22 cellular contexts compared by ENCODE assay signal in the genomic region with DNA sequence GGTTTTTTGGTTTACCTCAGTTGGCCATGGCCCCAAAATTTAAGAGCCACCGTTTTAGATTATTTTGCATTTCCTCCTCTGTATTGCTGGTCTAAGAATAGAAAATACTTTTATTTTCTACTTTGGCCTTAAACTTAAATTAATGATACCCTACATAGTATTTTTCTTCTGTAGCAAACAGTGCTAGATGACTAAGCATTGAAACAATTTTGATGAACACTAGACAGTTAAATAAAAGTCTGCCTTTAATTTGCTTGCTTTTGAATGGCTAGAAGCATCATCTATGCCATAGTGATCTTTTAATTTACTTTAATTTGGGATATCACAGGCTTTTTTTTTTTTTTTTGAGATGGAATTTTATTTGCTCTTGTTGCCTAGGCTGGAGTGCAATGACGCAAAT.
"Had no signal": no experiment of that assay in that cellular context is flagged by ENCODE, and none has a peak within 500 bp of the region (broad histone marks: within the 10 kb centered on the region; RNA-seq: fewer than 3 reads in every experiment).

No MANE protein-coding gene starts in this region.

- H3K4me3 ChIP-seq: ascending aorta, esophagus muscularis mucosa, left lung, sigmoid colon, spleen, thyroid gland had no signal

- H3K36me3 Mint-ChIP-seq: activated CD8-positive, alpha-beta memory T cell treated with anti-CD3 and anti-CD28 coated beads, Interleukin-2, amount 10 ng/mL, durations not matched to agents 7 days and 5 days had no signal

- H3K4me1 Mint-ChIP-seq: activated B cell treated with CpG ODN at 0.5 μM for 24 hours had no signal

- H3K27ac Mint-ChIP-seq: activated B cell treated with CpG ODN at 0.5 μM for 24 hours; activated CD4-positive, alpha-beta memory T cell treated with anti-CD3 and anti-CD28 coated beads, Interleukin-2, amount 10 ng/mL, durations not matched to agents 7 days and 5 days; activated CD8-positive, alpha-beta memory T cell treated with anti-CD3 and anti-CD28 coated beads, Interleukin-2, amount 10 ng/mL, durations not matched to agents 7 days and 5 days; activated naive CD4-positive, alpha-beta T cell treated with anti-CD3 and anti-CD28 coated beads for 36 hours; activated naive CD8-positive, alpha-beta T cell treated with anti-CD3 and anti-CD28 coated beads, Interleukin-2, amount 50 U/mL, for 24 hours; T-helper 2 cell treated with Interferon-gamma antibody and Interleukin-4, amounts not matched to agents 5 μg/mL and 100 μg/mL, for 36 hours had no signal

- H3K27ac ChIP-seq: ascending aorta, esophagus muscularis mucosa, left lung, sigmoid colon, spleen, thyroid gland had no signal

- ATAC-seq: activated CD8-positive, alpha-beta memory T cell treated with anti-CD3 and anti-CD28 coated beads, Interleukin-2, amount 10 ng/mL, durations not matched to agents 7 days and 5 days; activated naive CD8-positive, alpha-beta T cell treated with anti-CD3 and anti-CD28 coated beads, Interleukin-2, amount 50 U/mL, for 24 hours; left lung had no signal

- H3K27me3 ChIP-seq: ascending aorta, esophagus muscularis mucosa, left lung, sigmoid colon, spleen, thyroid gland had no signal

- DNase-seq: activated B cell treated with CpG ODN at 0.5 μM for 24 hours; activated CD4-positive, alpha-beta memory T cell treated with anti-CD3 and anti-CD28 coated beads, Interleukin-2, amount 10 ng/mL, durations not matched to agents 7 days and 5 days; activated CD4-positive, alpha-beta T cell treated with anti-CD3 and anti-CD28 coated beads for 4 hours; activated CD8-positive, alpha-beta memory T cell treated with anti-CD3 and anti-CD28 coated beads, Interleukin-2, amount 10 ng/mL, durations not matched to agents 7 days and 5 days; activated naive CD4-positive, alpha-beta T cell treated with anti-CD3 and anti-CD28 coated beads for 36 hours; activated naive CD8-positive, alpha-beta T cell treated with anti-CD3 and anti-CD28 coated beads, Interleukin-2, amount 50 U/mL, for 24 hours; cerebellar nuclear complex; effector CD8-positive, alpha-beta T cell; head of caudate nucleus; left lung; midbrain; nucleus accumbens; posterior cingulate gyrus; sigmoid colon; spleen; stimulated activated CD8-positive, alpha-beta memory T cell treated with anti-CD3 and anti-CD28 coated beads, Interleukin-4, amount 100 ng/mL, for 48 hours; stimulated activated naive CD4-positive, alpha-beta T cell; thyroid gland had no signal

- H3K4me1 ChIP-seq: ascending aorta, left lung, spleen, thyroid gland had no signal

- H3K9me3 Mint-ChIP-seq: activated B cell treated with CpG ODN at 0.5 μM for 24 hours; activated CD4-positive, alpha-beta memory T cell treated with anti-CD3 and anti-CD28 coated beads, Interleukin-2, amount 10 ng/mL, durations not matched to agents 7 days and 5 days; activated naive CD4-positive, alpha-beta T cell treated with anti-CD3 and anti-CD28 coated beads for 36 hours; activated naive CD8-positive, alpha-beta T cell treated with anti-CD3 and anti-CD28 coated beads, Interleukin-2, amount 50 U/mL, for 24 hours; nephron; T-helper 2 cell treated with Interferon-gamma antibody and Interleukin-4, amounts not matched to agents 5 μg/mL and 100 μg/mL, for 36 hours had no signal

- H3K36me3 ChIP-seq: left lung, spleen, thyroid gland had no signal

- H3K27me3 Mint-ChIP-seq: activated CD4-positive, alpha-beta memory T cell treated with anti-CD3 and anti-CD28 coated beads, Interleukin-2, amount 10 ng/mL, durations not matched to agents 7 days and 5 days; activated CD8-positive, alpha-beta memory T cell treated with anti-CD3 and anti-CD28 coated beads, Interleukin-2, amount 10 ng/mL, durations not matched to agents 7 days and 5 days; activated naive CD8-positive, alpha-beta T cell treated with anti-CD3 and anti-CD28 coated beads, Interleukin-2, amount 50 U/mL, for 24 hours had no signal

- H3K9me3 ChIP-seq: ascending aorta, esophagus muscularis mucosa, left lung, sigmoid colon, spleen, thyroid gland had no signal

- H3K4me3 Mint-ChIP-seq: activated B cell treated with CpG ODN at 0.5 μM for 24 hours; activated CD4-positive, alpha-beta memory T cell treated with anti-CD3 and anti-CD28 coated beads, Interleukin-2, amount 10 ng/mL, durations not matched to agents 7 days and 5 days; activated CD8-positive, alpha-beta memory T cell treated with anti-CD3 and anti-CD28 coated beads, Interleukin-2, amount 10 ng/mL, durations not matched to agents 7 days and 5 days; activated naive CD4-positive, alpha-beta T cell treated with anti-CD3 and anti-CD28 coated beads for 36 hours; activated naive CD8-positive, alpha-beta T cell treated with anti-CD3 and anti-CD28 coated beads, Interleukin-2, amount 50 U/mL, for 24 hours; nephron; T-helper 2 cell treated with Interferon-gamma antibody and Interleukin-4, amounts not matched to agents 5 μg/mL and 100 μg/mL, for 36 hours had no signal
